In genomic region chrX:97039363-97040029, GRCh38 we compare ENCODE assay signal across 9 cellular contexts.
DNase-seq lines count a peak whose midpoint lies in the region; ATAC-seq and FAIRE-seq lines count a peak whose summit lies in the region.
"Had no signal": no experiment of that assay in that cellular context is flagged by ENCODE, and none has a peak within 500 bp of the region (broad histone marks: within the 10 kb centered on the region; RNA-seq: fewer than 3 reads in every experiment).

No MANE protein-coding gene starts in this region.

- FAIRE-seq in GM19239 (lab: Jason Lieb, UNC) (peak; percentile 88), small intestine (lab: Jason Lieb, UNC) (no peak)

- H3K9me3 ChIP-seq in small intestine (ENCODE audit: control insufficient read depth, low read depth), result no peaks in the 10 kb centered on the region
- H3K9me3 ChIP-seq: uterus had no signal

- peak; percentile 1 for DNase-seq in AG20443 (ENCODE audit: low spot score)
- DNase-seq in GM19239 (ENCODE audit: insufficient read length, low spot score), result peak; percentile 1
- DNase-seq in amniotic epithelial cell (ENCODE audit: low read depth), result peak; percentile 46
- peak; percentile 11 for DNase-seq in small intestine
- no peak for DNase-seq in stimulated activated naive CD4-positive, alpha-beta T cell (lab: John Stamatoyannopoulos, UW)
- no peak for DNase-seq in NCI-H2081 treated with DMSO at 0.1 percent for 48 hours (lab: John Stamatoyannopoulos, UW)
- no peak for DNase-seq in NK-92 treated with Interleukin-12 subunit alpha and Interleukin-12 subunit beta, amount 100 ng/mL, for 24 hours (lab: John Stamatoyannopoulos, UW)

- no peaks in the 10 kb centered on the region for H3K27me3 ChIP-seq in small intestine (ENCODE audit: control insufficient read depth in 2 of 2, insufficient read depth in 2 of 2, low read length in 2 of 2)

- ATAC-seq in HG03103 (IDR thresholded peaks at IDR 0.05; ENCODE audit: low read depth, unreplicated experiment), result peak; percentile 91

- 15 to 42% (median 22%) methylated on average over 4 of the region's 4 CpGs for WGBS in small intestine, 3 donors

- no peak overlapping the region for H3K4me3 ChIP-seq in small intestine (ENCODE audit: low read depth in 1 of 2, low read length in 2 of 2)
- H3K4me3 ChIP-seq: uterus had no signal

- no peaks in the 10 kb centered on the region for H3K4me1 ChIP-seq in small intestine (ENCODE audit: control insufficient read depth in 2 of 2, insufficient read depth in 1 of 2, low read depth in 1 of 2, low read length in 1 of 2)
- H3K4me1 ChIP-seq: uterus had no signal

- no peaks in the 10 kb centered on the region for H3K36me3 ChIP-seq in small intestine (ENCODE audit: control insufficient read depth in 2 of 2, insufficient read depth in 2 of 2, low read length in 2 of 2)
- H3K36me3 ChIP-seq: uterus had no signal

- H3K27ac ChIP-seq in small intestine (ENCODE audit: low read depth in 1 of 2, low read length in 1 of 2), result no peak overlapping the region
- H3K27ac ChIP-seq: uterus had no signal

Comparison
In these comparisons a context has a peak if more than half of its experiments do, and no peak if none do; other contexts are left out.
1. DNase-seq: peak in AG20443 (single experiment), GM19239 (single experiment), amniotic epithelial cell (single experiment) and small intestine (single experiment); none in stimulated activated naive CD4-positive, alpha-beta T cell (0 of 6), NCI-H2081 treated with DMSO at 0.1 percent for 48 hours (single experiment) and NK-92 treated with Interleukin-12 subunit alpha and Interleukin-12 subunit beta, amount 100 ng/mL, for 24 hours (single experiment).